ENCODE assay signal across 1 cellular context in genomic region chr1:16013220-16013907, GRCh38.
A peak's percentile ranks its signal among the peaks of the same experiment; 100 is the strongest.
TF ChIP-seq lines count a peak whose summit lies in the region.

No MANE protein-coding gene starts in this region.

TF ChIP-seq in K562, 482 proteins besides CTCF, POLR2A, EP300 and RAD21 (continued from another document and continues in another):
- TF ChIP-seq ATF3 (IDR thresholded peaks at IDR 0.05), result peak; percentile 97
- TF ChIP-seq ATF3 (CRISPR knock-in tag; conservative IDR thresholded peaks at IDR 0.05), result peak; percentile 95
- TF ChIP-seq ZFP30 (CRISPR knock-in tag; IDR thresholded peaks at IDR 0.05; ENCODE audit: borderline replicate concordance), result no peak
- peak; percentile 52; the same call in 1 of the 2 replicates for TF ChIP-seq EP400 (IDR thresholded peaks at IDR 0.05)
- peak; percentile 44; the same call in 1 of the 2 replicates for TF ChIP-seq FOXM1 (IDR thresholded peaks at IDR 0.05; ENCODE audit: low read depth)
- TF ChIP-seq FOXM1 (CRISPR knock-in tag; IDR thresholded peaks at IDR 0.05; ENCODE audit: low read depth), result no peak
- TF ChIP-seq CHAMP1 (IDR thresholded peaks at IDR 0.05), result no peak
- peak; percentile 22 to 81 for TF ChIP-seq AFF1 (IDR thresholded peaks at IDR 0.05; ENCODE audit: low read depth in 1 of 2, partially characterized antibody in 2 of 2)
- peak; percentile 81 to 91 for TF ChIP-seq MAZ (CRISPR knock-in tag; conservative IDR thresholded peaks at IDR 0.05 in 1 of 2, IDR thresholded peaks at IDR 0.05 in 1 of 2)
- peak; percentile 34; the same call in 1 of the 2 replicates for TF ChIP-seq MTA1 (IDR thresholded peaks at IDR 0.05; ENCODE audit: borderline replicate concordance)
- peak; percentile 16 for TF ChIP-seq KAT2B (IDR thresholded peaks at IDR 0.05; ENCODE audit: low read depth, low read length)
- TF ChIP-seq ZBTB2 (IDR thresholded peaks at IDR 0.05), result peak; percentile 25; the same call in 1 of the 2 replicates
- TF ChIP-seq NFE2 (IDR thresholded peaks at IDR 0.05; ENCODE audit: low read depth), result peak; percentile 48; the same call in 1 of the 2 replicates
- peak; percentile 82 for TF ChIP-seq CCNT2 (IDR thresholded peaks at IDR 0.05; ENCODE audit: borderline replicate concordance, extremely low read depth, insufficient read length, low read depth, low read length)
- TF ChIP-seq TFE3 (CRISPR knock-in tag; IDR thresholded peaks at IDR 0.05), result no peak
- TF ChIP-seq SMARCC2 (IDR thresholded peaks at IDR 0.05; ENCODE audit: low read depth), result no peak; the same call in 1 of the 2 replicates
- TF ChIP-seq ZNF444 (CRISPR knock-in tag; IDR thresholded peaks at IDR 0.05), result no peak
- TF ChIP-seq THRAP3 (IDR thresholded peaks at IDR 0.05; ENCODE audit: borderline replicate concordance), result no peak
- peak; percentile 100 for TF ChIP-seq BRD9 (IDR thresholded peaks at IDR 0.05; ENCODE audit: low read depth, partially characterized antibody)
- TF ChIP-seq FOSL1 (tag; conservative IDR thresholded peaks at IDR 0.05), result peak; percentile 100
- TF ChIP-seq RBFOX2 (IDR thresholded peaks at IDR 0.05; ENCODE audit: low read depth, low read length), result peak; percentile 76
- no peak for TF ChIP-seq FOXP4 (CRISPR knock-in tag; IDR thresholded peaks at IDR 0.05; ENCODE audit: borderline replicate concordance)
- no peak for TF ChIP-seq ZNF143 (CRISPR knock-in tag; IDR thresholded peaks at IDR 0.05)
- peak; percentile 84 for TF ChIP-seq MEF2A (IDR thresholded peaks at IDR 0.05; ENCODE audit: control insufficient read depth, low read depth, low read length)
- TF ChIP-seq ELF4 (CRISPR knock-in tag; IDR thresholded peaks at IDR 0.05), result no peak
- TF ChIP-seq CREM (IDR thresholded peaks at IDR 0.05; ENCODE audit: low read depth), result peak; percentile 55; the same call in 1 of the 2 replicates
- TF ChIP-seq ZBTB17 (CRISPR knock-in tag; IDR thresholded peaks at IDR 0.05), result peak; percentile 58; the same call in 1 of the 2 replicates
- TF ChIP-seq ATF4 (CRISPR knock-in tag; IDR thresholded peaks at IDR 0.05), result peak; percentile 26; the same call in 1 of the 2 replicates
- 0 out of 2 replicates have a peak, but pooled peaks have one; percentile 5 for TF ChIP-seq SUPT5H (IDR thresholded peaks at IDR 0.05)
- no peak for TF ChIP-seq ID3 (CRISPR knock-in tag; IDR thresholded peaks at IDR 0.05)
- TF ChIP-seq ID3 (tag; IDR thresholded peaks at IDR 0.05), result no peak
- TF ChIP-seq ZNF699 (CRISPR knock-in tag; IDR thresholded peaks at IDR 0.05; ENCODE audit: insufficient replicate concordance), result no peak
- peak; percentile 40; the same call in 1 of the 2 replicates for TF ChIP-seq TEAD4 (IDR thresholded peaks at IDR 0.05; ENCODE audit: low read length)
- TF ChIP-seq TEAD4 (CRISPR knock-in tag; IDR thresholded peaks at IDR 0.05; ENCODE audit: borderline replicate concordance), result no peak
- no peak for TF ChIP-seq HEY1 (CRISPR knock-in tag; IDR thresholded peaks at IDR 0.05; ENCODE audit: borderline replicate concordance)
- no peak for TF ChIP-seq TBL1XR1 (IDR thresholded peaks at IDR 0.05; ENCODE audit: low read length in 2 of 2)
- TF ChIP-seq NR2C1 (IDR thresholded peaks at IDR 0.05), result 0 out of 2 replicates have a peak, but pooled peaks have one; percentile 48
- TF ChIP-seq NR2C1 (tag; IDR thresholded peaks at IDR 0.05), result peak; percentile 60; the same call in 1 of the 2 replicates
- TF ChIP-seq CREB1 (IDR thresholded peaks at IDR 0.05), result no peak
- 0 out of 2 replicates have a peak, but pooled peaks have one; percentile 42 for TF ChIP-seq CREB1 (CRISPR knock-in tag; IDR thresholded peaks at IDR 0.05)
- TF ChIP-seq RB1 (IDR thresholded peaks at IDR 0.05; ENCODE audit: low read depth), result peak; percentile 53; the same call in 1 of the 2 replicates
- no peak for TF ChIP-seq CREB3L1 (IDR thresholded peaks at IDR 0.05; ENCODE audit: borderline replicate concordance, low read depth)
- TF ChIP-seq FOS (IDR thresholded peaks at IDR 0.05; ENCODE audit: extremely low read depth, insufficient read length), result peak; percentile 54
- peak; percentile 19 for TF ChIP-seq MEF2D (tag; conservative IDR thresholded peaks at IDR 0.05; ENCODE audit: low read depth)
- TF ChIP-seq FOXJ2 (tag; IDR thresholded peaks at IDR 0.05), result no peak
- TF ChIP-seq BCOR (IDR thresholded peaks at IDR 0.05), result peak; percentile 96
- peak; percentile 78 for TF ChIP-seq DACH1 (IDR thresholded peaks at IDR 0.05; ENCODE audit: partially characterized antibody)
- TF ChIP-seq HNRNPLL (IDR thresholded peaks at IDR 0.05; ENCODE audit: low read depth, low read length, poor library complexity, severe bottlenecking), result no peak
- no peak for TF ChIP-seq FOXJ3 (CRISPR knock-in tag; IDR thresholded peaks at IDR 0.05)
- no peak for TF ChIP-seq PHB2 (IDR thresholded peaks at IDR 0.05; ENCODE audit: low read depth)
- no peak for TF ChIP-seq TSC22D4 (tag; IDR thresholded peaks at IDR 0.05)
- no peak for TF ChIP-seq PYGO2 (tag; IDR thresholded peaks at IDR 0.05)
- TF ChIP-seq VEZF1 (CRISPR knock-in tag; IDR thresholded peaks at IDR 0.05), result peak; percentile 94
- TF ChIP-seq NCOA1 (IDR thresholded peaks at IDR 0.05; ENCODE audit: low read depth), result peak; percentile 36; the same call in 1 of the 2 replicates
